In genomic region chr3:154184582-154184981, GRCh38 we compare ENCODE assay signal across 15 cellular contexts.
DNase-seq lines count a peak whose midpoint lies in the region; ATAC-seq and TF ChIP-seq lines count a peak whose summit lies in the region.
"Had no signal": no experiment of that assay in that cellular context is flagged by ENCODE, and none has a peak within 500 bp of the region (broad histone marks: within the 10 kb centered on the region; RNA-seq: fewer than 3 reads in every experiment).

No MANE protein-coding gene starts in this region.

- no peak overlapping the region for H3K4me3 ChIP-seq in esophagus muscularis mucosa
- no peak overlapping the region for H3K4me3 ChIP-seq in thoracic aorta
- H3K4me3 ChIP-seq in right cardiac atrium (ENCODE audit: low read length): no peak overlapping the region
- H3K4me3 ChIP-seq: HAP-1 had no signal

- no peak overlapping the region for H3K4me3 Mint-ChIP-seq in activated T-cell treated with anti-CD3 and anti-CD28 coated beads, Interleukin-2, amount 50 U/mL, for 72 hours

- H3K9me3 ChIP-seq in esophagus muscularis mucosa: no peaks in the 10 kb centered on the region
- no peaks in the 10 kb centered on the region for H3K9me3 ChIP-seq in thoracic aorta
- no peaks in the 10 kb centered on the region for H3K9me3 ChIP-seq in right cardiac atrium (ENCODE audit: control insufficient read depth, low read length)
- H3K9me3 ChIP-seq: Caco-2, HAP-1 had no signal

- intact Hi-C loops in esophagus muscularis mucosa (cut with DNase I) (no loop called here), right cardiac atrium (cut with DNase I) (no loop called here)

- WGBS in esophagus muscularis mucosa: 87% methylated on average over 4 of the region's 4 CpGs
- 90% methylated on average over 4 of the region's 4 CpGs for WGBS in right cardiac atrium

- no peak for ATAC-seq in thoracic aorta (ENCODE audit: insufficient number of reproducible peaks, low FRiP score, low read depth)
- ATAC-seq in activated T-cell treated with anti-CD3 and anti-CD28 coated beads, Interleukin-2, amount 50 U/mL, for 72 hours (replicated peaks in 1 of 2): no peak
- ATAC-seq in right cardiac atrium: no peak

- H3K27ac ChIP-seq in esophagus muscularis mucosa (replicated peaks in 1 of 4): peak overlapping the region; percentile 79 to 87 (median 84)
- H3K27ac ChIP-seq in thoracic aorta: peak overlapping the region; percentile 61 to 82
- H3K27ac ChIP-seq in right cardiac atrium (ENCODE audit: low read length): no peak overlapping the region

- peaks cover 20% of the 10 kb centered on the region for H3K27me3 Mint-ChIP-seq in activated T-cell treated with anti-CD3 and anti-CD28 coated beads, Interleukin-2, amount 50 U/mL, for 72 hours (ENCODE audit: low read depth)

- no peak for TF ChIP-seq POLR2A in esophagus muscularis mucosa (IDR thresholded peaks at IDR 0.05; ENCODE audit: low read depth)

- H3K36me3 Mint-ChIP-seq in activated T-cell treated with anti-CD3 and anti-CD28 coated beads, Interleukin-2, amount 50 U/mL, for 72 hours (ENCODE audit: insufficient read depth in 2 of 2): no peaks in the 10 kb centered on the region

- H3K9me3 Mint-ChIP-seq in activated T-cell treated with anti-CD3 and anti-CD28 coated beads, Interleukin-2, amount 50 U/mL, for 72 hours: peaks cover 0 to 2% of the 10 kb centered on the region in 2 donors

- DNase-seq in NCI-H146 (lab: John Stamatoyannopoulos, UW): peak; percentile 49
- peak; percentile 93 for DNase-seq in NCI-H69 (lab: John Stamatoyannopoulos, UW)
- DNase-seq in esophagus muscularis mucosa (ENCODE audit: extremely low spot score): no peak
- no peak for DNase-seq in thoracic aorta (ENCODE audit: low spot score)
- DNase-seq in activated T-cell treated with anti-CD3 and anti-CD28 coated beads, Interleukin-2, amount 50 U/mL, for 72 hours: no peak
- no peak for DNase-seq in effector CD8-positive, alpha-beta T cell (lab: John Stamatoyannopoulos, UW)
- no peak for DNase-seq in T-helper 1 cell
- DNase-seq in right cardiac atrium: no peak
- DNase-seq: Caco-2, DMS79, NCI-H1930, NCI-H526, RPMI8226, SIG-M5 had no signal

- peaks cover 4 to 57% (median 44%) of the 10 kb centered on the region in 4 donors for H3K4me1 ChIP-seq in esophagus muscularis mucosa
- peaks cover 13 to 25% of the 10 kb centered on the region in 2 donors for H3K4me1 ChIP-seq in thoracic aorta (ENCODE audit: control insufficient read depth in 1 of 2, low read depth in 2 of 2)
- peaks cover 2% of the 10 kb centered on the region for H3K4me1 ChIP-seq in right cardiac atrium (ENCODE audit: control insufficient read depth, insufficient read depth, low read length)
- H3K4me1 ChIP-seq: Caco-2, HAP-1 had no signal

- TF ChIP-seq CTCF in esophagus muscularis mucosa (IDR thresholded peaks at IDR 0.05) (no peak), thoracic aorta (IDR thresholded peaks at IDR 0.05) (no peak)

- H3K4me1 Mint-ChIP-seq in activated T-cell treated with anti-CD3 and anti-CD28 coated beads, Interleukin-2, amount 50 U/mL, for 72 hours (ENCODE audit: low read depth): no peaks in the 10 kb centered on the region

- H3K27me3 ChIP-seq in esophagus muscularis mucosa: no peaks in the 10 kb centered on the region
- H3K27me3 ChIP-seq in thoracic aorta (replicated peaks; ENCODE audit: insufficient read depth): no peaks in the 10 kb centered on the region
- H3K27me3 ChIP-seq in right cardiac atrium (ENCODE audit: control insufficient read depth, insufficient read depth): no peaks in the 10 kb centered on the region

- TF ChIP-seq EP300 in esophagus muscularis mucosa (IDR thresholded peaks at IDR 0.05): no peak

- no peak overlapping the region for H3K27ac Mint-ChIP-seq in activated T-cell treated with anti-CD3 and anti-CD28 coated beads, Interleukin-2, amount 50 U/mL, for 72 hours

- H3K36me3 ChIP-seq in esophagus muscularis mucosa: peaks cover 0 to 18% (median 6%) of the 10 kb centered on the region in 4 donors
- H3K36me3 ChIP-seq in thoracic aorta: no peaks in the 10 kb centered on the region
- H3K36me3 ChIP-seq: HAP-1 had no signal

Comparison
In these comparisons a context has a peak if more than half of its experiments do, and no peak if none do; other contexts are left out.
1. DNase-seq: peak in NCI-H146 (single experiment) and NCI-H69 (single experiment); none in esophagus muscularis mucosa (single experiment), thoracic aorta (single experiment), activated T-cell treated with anti-CD3 and anti-CD28 coated beads, Interleukin-2, amount 50 U/mL, for 72 hours (0 of 2), effector CD8-positive, alpha-beta T cell (single experiment), T-helper 1 cell (0 of 5) and right cardiac atrium (0 of 3).